Comparison of ENCODE assay signal across 8 cellular contexts in the genomic region with DNA sequence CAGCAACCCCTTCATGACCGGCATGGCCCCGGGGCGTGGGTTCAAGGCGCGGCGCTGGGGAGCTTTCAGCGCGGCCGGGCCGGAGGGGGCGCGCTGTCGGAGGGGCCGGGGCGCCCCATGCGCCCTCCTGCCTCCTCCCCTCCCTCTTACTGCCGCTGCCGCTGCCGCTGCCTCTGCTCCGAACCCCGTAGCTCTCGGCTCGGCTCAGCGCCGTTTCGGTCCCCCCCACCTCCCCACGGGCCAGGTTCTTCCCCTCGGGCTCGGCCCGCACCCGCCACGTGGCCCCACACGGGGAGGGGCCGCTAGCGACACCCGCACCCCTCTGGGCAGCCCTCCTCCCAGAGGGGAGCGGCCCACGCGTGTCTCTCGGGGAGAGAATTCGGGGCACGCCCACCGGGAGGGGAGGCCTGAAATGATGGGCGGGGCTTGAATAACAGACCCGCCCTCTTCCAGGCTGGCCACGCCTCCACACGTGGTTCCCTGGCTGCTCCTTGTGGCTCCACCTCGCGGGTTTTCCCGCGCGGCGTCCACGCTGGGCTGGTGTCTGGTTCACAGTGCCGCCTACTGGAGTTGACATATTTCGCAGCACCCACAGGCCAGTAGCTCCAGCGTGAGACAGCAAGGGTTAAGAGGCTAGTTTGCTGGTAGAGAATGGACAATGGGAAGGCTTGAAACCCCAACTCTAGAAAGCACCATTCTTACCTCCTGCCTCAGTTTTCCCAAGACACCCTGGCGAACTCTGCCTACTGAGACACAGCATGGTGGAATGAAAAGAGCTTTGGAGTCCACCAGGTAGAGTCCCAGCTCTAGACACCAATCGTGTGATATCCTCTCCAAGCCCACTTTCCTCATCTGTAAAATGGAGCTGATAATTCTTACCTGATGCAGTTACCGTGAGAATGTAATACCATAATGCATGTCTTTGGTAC. TPM values are rescaled to one million over a fixed set of nuclear protein-coding genes. Genes with fewer than 3 reads are reported as not detected.
DNase-seq lines count a peak whose midpoint lies in the region; ATAC-seq, FAIRE-seq and TF ChIP-seq lines count a peak whose summit lies in the region.

A gene (minus strand): TSS at position 221 of the 929 bp plus-strand sequence. CDS start 197 bp downstream, at position 24.

- peak; percentile 29 for TF ChIP-seq CTCF in HFF-Myc (IDR thresholded peaks at IDR 0.05; ENCODE audit: low read depth, low read length, missing control alignments)
- TF ChIP-seq CTCF in kidney (IDR thresholded peaks at IDR 0.05; ENCODE audit: borderline replicate concordance, extremely low read depth, insufficient read depth) = peak; percentile 56

- H3K9ac ChIP-seq in kidney (ENCODE audit: low read length in 2 of 2) = no peak within 1 kb of the TSS

- H3K27ac ChIP-seq in kidney (ENCODE audit: low read depth in 2 of 2, low read length in 2 of 2) = no peak within 1 kb of the TSS

- ATAC-seq in HG02588 (IDR thresholded peaks at IDR 0.05; ENCODE audit: unreplicated experiment) = no peak

- peak; percentile 99 for DNase-seq in D341Med (ENCODE audit: low spot score)
- no peak for DNase-seq in HFF-Myc (ENCODE audit: extremely low read depth, low read depth)
- DNase-seq in NCI-H2081 treated with DMSO at 0.1 percent for 48 hours (lab: John Stamatoyannopoulos, UW) = peak; percentile 39
- peak; percentile 71 for DNase-seq in activated CD4-positive, CD25-positive, alpha-beta regulatory T cell treated with anti-CD3 and anti-CD28 coated beads, Interleukin-2, amount 50 U/mL, for 16 hours (ENCODE audit: low read depth, low spot score)
- peak; percentile 80 for DNase-seq in central memory CD4-positive, alpha-beta T cell
- peak; percentile 93 for DNase-seq in kidney
- peak; percentile 71 to 84 for DNase-seq in stimulated activated CD4-positive, alpha-beta T cell treated with anti-CD3 and anti-CD28 coated beads, Interleukin-15, amount 100 ng/mL, for 1 hour (ENCODE audit: low read depth in 1 of 2, low spot score in 1 of 2)

- intact Hi-C loops in kidney (cut with DNase I) = no loop called here

- no peaks in the 10 kb centered on the region for H3K36me3 ChIP-seq in kidney (ENCODE audit: control insufficient read depth in 1 of 2, insufficient read depth in 2 of 2, low read length in 2 of 2)

- H3K4me3 ChIP-seq in HFF-Myc (replicated peaks; ENCODE audit: low read depth, low read length) (peak within 1 kb of the TSS; percentile 11), kidney (ENCODE audit: low read length in 2 of 2) (no peak within 1 kb of the TSS)

- no peaks in the 10 kb centered on the region for H3K9me3 ChIP-seq in kidney (ENCODE audit: control insufficient read depth in 1 of 2, low read length in 2 of 2)

- FAIRE-seq in kidney (lab: Jason Lieb, UNC) = no peak

- peaks cover 0 to 20% of the 10 kb centered on the region in 2 donors for H3K4me1 ChIP-seq in kidney (ENCODE audit: control insufficient read depth in 1 of 2, insufficient read depth in 1 of 2, low read depth in 1 of 2, low read length in 2 of 2)

RNA-seq across cellular contexts. Expression of the gene that starts here (rescaled TPM):
- 0.35 TPM for total RNA-seq in kidney
- not detected for polyA plus RNA-seq in kidney (ENCODE audit: insufficient read depth, low read depth, low replicate concordance)

Comparison
In these comparisons a context has a peak if more than half of its experiments do, and no peak if none do; other contexts are left out.
1. Peak in DNase-seq in kidney; RNA of the gene not detected or under 1 TPM.